ENCODE assay signal across 11 cellular contexts in the genomic region with DNA sequence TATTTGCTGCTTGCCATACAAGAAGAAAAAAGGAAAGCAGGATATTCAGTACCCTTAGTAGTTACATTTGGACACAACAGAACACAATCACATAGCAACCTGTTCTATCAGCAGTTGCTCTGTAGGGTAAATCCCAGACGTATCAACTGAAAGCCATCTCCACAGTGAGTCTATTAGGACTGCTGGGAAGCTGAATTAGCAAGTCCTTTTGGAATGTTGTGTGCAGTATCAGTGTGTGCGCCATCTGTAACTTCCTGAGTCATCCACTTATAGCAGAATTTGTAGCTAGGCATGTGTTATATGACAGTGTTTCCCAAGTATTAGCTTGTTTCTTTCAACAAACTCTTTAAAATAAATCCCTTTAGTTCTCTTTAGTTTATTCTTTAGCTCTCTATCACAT. TPM values are rescaled to one million over a fixed set of nuclear protein-coding genes. Genes with fewer than 3 reads are reported as not detected.
DNase-seq lines count a peak whose midpoint lies in the region; ATAC-seq lines count a peak whose summit lies in the region.
"Had no signal": no experiment of that assay in that cellular context is flagged by ENCODE, and none has a peak within 500 bp of the region (broad histone marks: within the 10 kb centered on the region; RNA-seq: fewer than 3 reads in every experiment).

No MANE protein-coding gene starts in this region.

- peak; percentile 90 for DNase-seq in EL
- DNase-seq in NCI-H446 treated with DMSO at 0.1 percent for 48 hours (lab: John Stamatoyannopoulos, UW) = peak; percentile 17
- DNase-seq in dedifferentiated amniotic fluid mesenchymal stem cell (ENCODE audit: extremely low spot score) = peak; percentile 68
- peak; percentile 88 for DNase-seq in non-pigmented ciliary epithelial cell (ENCODE audit: low read depth)
- DNase-seq in NCI-H146 (lab: John Stamatoyannopoulos, UW) = no peak
- DNase-seq in naive thymus-derived CD4-positive, alpha-beta T cell = no peak
- DNase-seq in activated CD4-positive, CD25-positive, alpha-beta regulatory T cell treated with anti-CD3 and anti-CD28 coated beads, Interleukin-2, amount 50 U/mL, for 72 hours = no peak
- no peak for DNase-seq in SIG-M5 (lab: John Stamatoyannopoulos, UW)
- DNase-seq: activated CD4-positive, alpha-beta memory T cell treated with anti-CD3 and anti-CD28 coated beads for 36 hours; GF-D8 had no signal

- no peaks in the 10 kb centered on the region for H3K4me1 ChIP-seq in naive thymus-derived CD4-positive, alpha-beta T cell (ENCODE audit: control insufficient read depth in 2 of 2, insufficient read depth in 2 of 2, low read length in 2 of 2)

- H3K27ac Mint-ChIP-seq in naive thymus-derived CD4-positive, alpha-beta T cell = no peak overlapping the region
- H3K27ac Mint-ChIP-seq: activated CD4-positive, alpha-beta memory T cell treated with anti-CD3 and anti-CD28 coated beads for 36 hours had no signal

- H3K36me3 Mint-ChIP-seq in naive thymus-derived CD4-positive, alpha-beta T cell = peaks cover 0 to 24% (median 17%) of the 10 kb centered on the region in 5 donors
- H3K36me3 Mint-ChIP-seq: activated CD4-positive, alpha-beta memory T cell treated with anti-CD3 and anti-CD28 coated beads for 36 hours had no signal

- no peak for ATAC-seq in naive thymus-derived CD4-positive, alpha-beta T cell

- H3K4me3 Mint-ChIP-seq in naive thymus-derived CD4-positive, alpha-beta T cell = no peak overlapping the region
- H3K4me3 Mint-ChIP-seq: activated CD4-positive, alpha-beta memory T cell treated with anti-CD3 and anti-CD28 coated beads for 36 hours had no signal

- no peaks in the 10 kb centered on the region for H3K9me3 ChIP-seq in naive thymus-derived CD4-positive, alpha-beta T cell (ENCODE audit: control insufficient read depth in 2 of 3, low read length in 3 of 3)

- H3K27me3 ChIP-seq in naive thymus-derived CD4-positive, alpha-beta T cell (ENCODE audit: control insufficient read depth in 2 of 2, insufficient read depth in 2 of 2, low read length in 2 of 2) = no peaks in the 10 kb centered on the region

- no peaks in the 10 kb centered on the region for H3K27me3 Mint-ChIP-seq in naive thymus-derived CD4-positive, alpha-beta T cell
- H3K27me3 Mint-ChIP-seq: activated CD4-positive, alpha-beta memory T cell treated with anti-CD3 and anti-CD28 coated beads for 36 hours had no signal

- intact Hi-C loops in naive thymus-derived CD4-positive, alpha-beta T cell (cut with micrococcal nuclease) = no loop called here

- CTCF ChIA-PET in naive thymus-derived CD4-positive, alpha-beta T cell (lab: Charles Lee) = no interaction called here

- H3K27ac ChIP-seq in naive thymus-derived CD4-positive, alpha-beta T cell (ENCODE audit: low read depth, low read length) = no peak overlapping the region
- H3K27ac ChIP-seq: SK-N-MC had no signal

- no peaks in the 10 kb centered on the region for H3K9me3 Mint-ChIP-seq in naive thymus-derived CD4-positive, alpha-beta T cell
- H3K9me3 Mint-ChIP-seq: activated CD4-positive, alpha-beta memory T cell treated with anti-CD3 and anti-CD28 coated beads for 36 hours had no signal

- no peaks in the 10 kb centered on the region for H3K36me3 ChIP-seq in naive thymus-derived CD4-positive, alpha-beta T cell (ENCODE audit: control insufficient read depth in 2 of 3, insufficient read depth in 3 of 3, low read length in 3 of 3)

- peaks cover 0 to 2% (median 0%) of the 10 kb centered on the region in 7 donors for H3K4me1 Mint-ChIP-seq in naive thymus-derived CD4-positive, alpha-beta T cell

- H3K4me3 ChIP-seq in naive thymus-derived CD4-positive, alpha-beta T cell (ENCODE audit: low read length) = no peak overlapping the region
- H3K4me3 ChIP-seq: SK-N-MC had no signal

- POLR2A ChIA-PET in naive thymus-derived CD4-positive, alpha-beta T cell (lab: Charles Lee) = interaction anchor here (0.7 kb wide), 1 partner anchor 27 kb away, joined by 3 read pairs; no protein-coding TSS in a partner anchor

RNA-seq across cellular contexts. Expression of gene CCDC30, which starts 21.3 kb away (rescaled TPM):
- total RNA-seq in naive thymus-derived CD4-positive, alpha-beta T cell = 1 to 10 TPM; 2.3 to 5.3 (median 4.2) TPM
- polyA plus RNA-seq in naive thymus-derived CD4-positive, alpha-beta T cell = 1 to 10 TPM in 1 of 2 donors, under 1 TPM in 1; 0.26 to 1.8 TPM

RNA-seq across cellular contexts. Expression of gene PPCS, which starts 28.0 kb away (rescaled TPM):
- 10 to 100 TPM; 45.4 to 78.4 (median 50.0) TPM for total RNA-seq in naive thymus-derived CD4-positive, alpha-beta T cell
- polyA plus RNA-seq in naive thymus-derived CD4-positive, alpha-beta T cell = 100 to 1,000 TPM; 115 to 146 TPM

RNA-seq across cellular contexts. Expression of gene ZMYND12, which starts 28.6 kb away (rescaled TPM):
- total RNA-seq in naive thymus-derived CD4-positive, alpha-beta T cell = 1 to 10 TPM in 4 of 5 experiments, under 1 TPM in 1; 0.44 to 1.2 (median 1.1) TPM
- 1 to 10 TPM in 1 of 2 donors, under 1 TPM in 1; 0.14 to 1.6 TPM for polyA plus RNA-seq in naive thymus-derived CD4-positive, alpha-beta T cell

Comparison
In these comparisons a context has a peak if more than half of its experiments do, and no peak if none do; other contexts are left out.
1. DNase-seq: peak in EL (single experiment), NCI-H446 treated with DMSO at 0.1 percent for 48 hours (single experiment), dedifferentiated amniotic fluid mesenchymal stem cell (single experiment) and non-pigmented ciliary epithelial cell (single experiment); none in NCI-H146 (single experiment), naive thymus-derived CD4-positive, alpha-beta T cell (0 of 9), activated CD4-positive, CD25-positive, alpha-beta regulatory T cell treated with anti-CD3 and anti-CD28 coated beads, Interleukin-2, amount 50 U/mL, for 72 hours (single experiment) and SIG-M5 (single experiment).